Comparison of ENCODE assay signal across 9 cellular contexts in genomic region chr11:1153951-1154487, GRCh38. TPM values are rescaled to one million over a fixed set of nuclear protein-coding genes. Genes with fewer than 3 reads are reported as not detected.
DNase-seq lines count a peak whose midpoint lies in the region; ATAC-seq, FAIRE-seq and TF ChIP-seq lines count a peak whose summit lies in the region.
"Had no signal": no experiment of that assay in that cellular context is flagged by ENCODE, and none has a peak within 500 bp of the region (broad histone marks: within the 10 kb centered on the region; RNA-seq: fewer than 3 reads in every experiment).

No MANE protein-coding gene starts in this region.

- peaks cover 0 to 48% (median 0%) of the 10 kb centered on the region in 4 donors for H3K27me3 ChIP-seq in esophagus muscularis mucosa

- TF ChIP-seq EP300 in esophagus muscularis mucosa (IDR thresholded peaks at IDR 0.05), result no peak

- peak; percentile 89 for FAIRE-seq in RCC 7860 (lab: Jason Lieb, UNC)

- 60% methylated on average over 11 of the region's 14 CpGs for WGBS in esophagus muscularis mucosa

- H3K36me3 ChIP-seq in esophagus muscularis mucosa, result no peaks in the 10 kb centered on the region

- peak; percentile 88 for DNase-seq in GM04503 (ENCODE audit: low read depth)
- peak; percentile 95 for DNase-seq in RCC 7860 (ENCODE audit: low spot score)
- DNase-seq in fibroblast of the conjunctiva (ENCODE audit: low read depth), result peak; percentile 84
- peak; percentile 95 for DNase-seq in renal cortical epithelial cell (ENCODE audit: low read depth)
- DNase-seq in esophagus muscularis mucosa (ENCODE audit: extremely low spot score), result no peak
- no peak for DNase-seq in NCI-H446 treated with DMSO at 0.1 percent for 48 hours (lab: John Stamatoyannopoulos, UW)

- H3K9me3 ChIP-seq in esophagus muscularis mucosa, result no peaks in the 10 kb centered on the region

- no peak overlapping the region for H3K27ac ChIP-seq in esophagus muscularis mucosa (replicated peaks in 1 of 4)
- H3K27ac ChIP-seq: SK-N-MC had no signal

- ATAC-seq in HG02678 (IDR thresholded peaks at IDR 0.05; ENCODE audit: unreplicated experiment) (no peak), HG02981 (IDR thresholded peaks at IDR 0.05; ENCODE audit: unreplicated experiment) (no peak)

- no peak for TF ChIP-seq POLR2A in esophagus muscularis mucosa (IDR thresholded peaks at IDR 0.05; ENCODE audit: low read depth)

- intact Hi-C loops in esophagus muscularis mucosa (cut with DNase I), result no loop called here

- TF ChIP-seq CTCF in esophagus muscularis mucosa (IDR thresholded peaks at IDR 0.05), result no peak

- no peak overlapping the region for H3K4me3 ChIP-seq in esophagus muscularis mucosa
- H3K4me3 ChIP-seq: SK-N-MC had no signal

- peaks cover 0 to 10% (median 0%) of the 10 kb centered on the region in 4 donors for H3K4me1 ChIP-seq in esophagus muscularis mucosa

RNA-seq across cellular contexts. Expression of gene MUC5AC, which starts 3.7 kb away (rescaled TPM):
- total RNA-seq in renal cortical epithelial cell (not detected in 2 replicates), esophagus muscularis mucosa (under 1 TPM in 3 of 4 donors, not detected in 1; under 0.01 TPM)

Comparison
In these comparisons a context has a peak if more than half of its experiments do, and no peak if none do; other contexts are left out.
1. DNase-seq: peak in GM04503 (single experiment), RCC 7860 (single experiment), fibroblast of the conjunctiva (single experiment) and renal cortical epithelial cell (single experiment); none in esophagus muscularis mucosa (single experiment) and NCI-H446 treated with DMSO at 0.1 percent for 48 hours (single experiment).